ENCODE assay signal across 8 cellular contexts in genomic region chr20:63627129-63627699, GRCh38. TPM values are rescaled to one million over a fixed set of nuclear protein-coding genes. Genes with fewer than 3 reads are reported as not detected.
A peak's percentile ranks its signal among the peaks of the same experiment; 100 is the strongest.
DNase-seq lines count a peak whose midpoint lies in the region; ATAC-seq and TF ChIP-seq lines count a peak whose summit lies in the region.

No MANE protein-coding gene starts in this region.

- peaks cover 70% of the 10 kb centered on the region for H3K79me2 ChIP-seq in GM23248 (ENCODE audit: insufficient read depth)
- peaks cover 40% of the 10 kb centered on the region for H3K79me2 ChIP-seq in Karpas-422 (ENCODE audit: low read length)

- H3K9me3 Mint-ChIP-seq in nephron progenitor cell, result no peaks in the 10 kb centered on the region
- no peaks in the 10 kb centered on the region for H3K9me3 Mint-ChIP-seq in stimulated activated naive CD8-positive, alpha-beta T cell treated with anti-CD3 and anti-CD28 coated beads, Interleukin-15, Interleukin-2, amounts not matched to agents 100 ng/mL and 50 ng/mL, for 24 hours

- DNase-seq in EH (ENCODE audit: low read depth) (peak; percentile 93), GM23248 (peak; percentile 97), Karpas-422 (peak; percentile 97), RWPE2 (ENCODE audit: low spot score) (peak; percentile 100), fibroblast of the aortic adventitia (ENCODE audit: low read depth) (peak; percentile 90), nephron progenitor cell (no peak)
- peak; percentile 93 for DNase-seq in activated effector memory CD4-positive, alpha-beta T cell treated with Interleukin-2 at 50 U/mL for 16 hours

- H3K27me3 ChIP-seq in GM23248 (replicated peaks; ENCODE audit: insufficient read depth), result no peaks in the 10 kb centered on the region
- no peaks in the 10 kb centered on the region for H3K27me3 ChIP-seq in Karpas-422 (ENCODE audit: low read length)
- no peaks in the 10 kb centered on the region for H3K27me3 ChIP-seq in RWPE2 (ENCODE audit: insufficient read depth, poor library complexity, severe bottlenecking)

- H3K4me2 ChIP-seq in GM23248 (ENCODE audit: unreplicated experiment), result peak overlapping the region; percentile 67
- peak overlapping the region; percentile 86 for H3K4me2 ChIP-seq in Karpas-422 (ENCODE audit: low read depth, low read length, poor library complexity, severe bottlenecking)

- ATAC-seq in RWPE2 (ENCODE audit: low read depth), result peak; percentile 65

- peak overlapping the region; percentile 92 for H3K27ac ChIP-seq in GM23248
- H3K27ac ChIP-seq in Karpas-422 (ENCODE audit: low read length), result peak overlapping the region; percentile 39; the same call in 1 of the 2 replicates
- peak overlapping the region; percentile 84 for H3K27ac ChIP-seq in RWPE2 (ENCODE audit: poor library complexity, severe bottlenecking)

- in situ Hi-C loops in GM23248 (cut with MboI), result no loop called here

- no peaks in the 10 kb centered on the region for H3K9me2 ChIP-seq in GM23248 (ENCODE audit: insufficient read depth)
- no peaks in the 10 kb centered on the region for H3K9me2 ChIP-seq in Karpas-422 (replicated peaks; ENCODE audit: insufficient read depth, low read length)

- H2AFZ ChIP-seq in GM23248 (peak overlapping the region; percentile 62), Karpas-422 (ENCODE audit: low read length) (peak overlapping the region; percentile 71)

- H4K20me1 ChIP-seq in GM23248 (ENCODE audit: insufficient read depth), result no peaks in the 10 kb centered on the region
- no peaks in the 10 kb centered on the region for H4K20me1 ChIP-seq in Karpas-422 (ENCODE audit: insufficient read depth, low read depth, low read length)

- H3K27me3 Mint-ChIP-seq in nephron progenitor cell (ENCODE audit: low read depth, poor library complexity), result peaks cover 3% of the 10 kb centered on the region
- H3K27me3 Mint-ChIP-seq in stimulated activated naive CD8-positive, alpha-beta T cell treated with anti-CD3 and anti-CD28 coated beads, Interleukin-15, Interleukin-2, amounts not matched to agents 100 ng/mL and 50 ng/mL, for 24 hours, result no peaks in the 10 kb centered on the region

- 0 out of 2 replicates have a peak, but pooled peaks cover 8% of the 10 kb centered on the region for H3F3A ChIP-seq in GM23248 (ENCODE audit: insufficient read depth)

- no peak overlapping the region for H3K27ac Mint-ChIP-seq in nephron progenitor cell
- peak overlapping the region; percentile 96 for H3K27ac Mint-ChIP-seq in stimulated activated naive CD8-positive, alpha-beta T cell treated with anti-CD3 and anti-CD28 coated beads, Interleukin-15, Interleukin-2, amounts not matched to agents 100 ng/mL and 50 ng/mL, for 24 hours

- peak overlapping the region; percentile 85 for H3K4me3 Mint-ChIP-seq in nephron progenitor cell
- H3K4me3 Mint-ChIP-seq in stimulated activated naive CD8-positive, alpha-beta T cell treated with anti-CD3 and anti-CD28 coated beads, Interleukin-15, Interleukin-2, amounts not matched to agents 100 ng/mL and 50 ng/mL, for 24 hours, result peak overlapping the region; percentile 93

- peak overlapping the region; percentile 81 for H3K4me3 ChIP-seq in GM23248
- H3K4me3 ChIP-seq in Karpas-422 (ENCODE audit: low read length), result peak overlapping the region; percentile 85
- peak overlapping the region; percentile 76 for H3K4me3 ChIP-seq in RWPE2 (ENCODE audit: severe bottlenecking)
- peak overlapping the region; percentile 92 for H3K4me3 ChIP-seq in fibroblast of the aortic adventitia (ENCODE audit: low read depth, low read length)

- H3K4me1 ChIP-seq in GM23248 (ENCODE audit: insufficient read depth) (peaks cover 7% of the 10 kb centered on the region), Karpas-422 (ENCODE audit: low read length) (peaks cover 19% of the 10 kb centered on the region), RWPE2 (ENCODE audit: insufficient read depth, poor library complexity, severe bottlenecking) (peaks cover 6% of the 10 kb centered on the region)

- TF ChIP-seq CTCF in RWPE2 (IDR thresholded peaks at IDR 0.05; ENCODE audit: poor library complexity, severe bottlenecking) (no peak), fibroblast of the aortic adventitia (IDR thresholded peaks at IDR 0.05; ENCODE audit: insufficient read depth, low read length) (no peak), nephron progenitor cell (IDR thresholded peaks at IDR 0.05) (no peak)

- WGBS in GM23248 (ENCODE audit: low coverage in 1 of 2, low lambda C conversion rate in 2 of 2, missing lambda C conversion rate in 2 of 2), 2 experiments, result 0 to 3% methylated on average over 22 to 46 of the region's 64 CpGs

- H3K36me3 Mint-ChIP-seq in nephron progenitor cell (ENCODE audit: low read depth), result peaks cover 32% of the 10 kb centered on the region
- peaks cover 18% of the 10 kb centered on the region for H3K36me3 Mint-ChIP-seq in stimulated activated naive CD8-positive, alpha-beta T cell treated with anti-CD3 and anti-CD28 coated beads, Interleukin-15, Interleukin-2, amounts not matched to agents 100 ng/mL and 50 ng/mL, for 24 hours (ENCODE audit: low read depth)

- H3K4me1 Mint-ChIP-seq in nephron progenitor cell, result peaks cover 39% of the 10 kb centered on the region
- H3K4me1 Mint-ChIP-seq in stimulated activated naive CD8-positive, alpha-beta T cell treated with anti-CD3 and anti-CD28 coated beads, Interleukin-15, Interleukin-2, amounts not matched to agents 100 ng/mL and 50 ng/mL, for 24 hours (ENCODE audit: low read depth), result peaks cover 39% of the 10 kb centered on the region

- H3K36me3 ChIP-seq in GM23248 (ENCODE audit: low read depth) (no peaks in the 10 kb centered on the region), Karpas-422 (ENCODE audit: insufficient read depth, low read length) (no peaks in the 10 kb centered on the region), RWPE2 (ENCODE audit: low read depth) (peaks cover 11% of the 10 kb centered on the region; the same call in 1 of the 2 replicates)

- H3K9ac ChIP-seq in GM23248, result peak overlapping the region; percentile 88
- peak overlapping the region; percentile 98 for H3K9ac ChIP-seq in Karpas-422 (ENCODE audit: low read length)

- H3K9me3 ChIP-seq in GM23248 (ENCODE audit: low read depth) (no peaks in the 10 kb centered on the region), Karpas-422 (ENCODE audit: low read length) (no peaks in the 10 kb centered on the region), RWPE2 (ENCODE audit: severe bottlenecking) (no peaks in the 10 kb centered on the region)

RNA-seq across cellular contexts. Expression of gene GMEB2, which starts 0.3 kb away (rescaled TPM):
- total RNA-seq in GM23248 (2014; rRNA removed; shearing (Covaris generic)), result 13.6 and 15.4 TPM in 2 replicates
- polyA plus RNA-seq in GM23248 (2016; fragmentation: Nextera tagmentation; extraction: Ambion mirVana), result 7.7 and 7.8 TPM in 2 replicates
- 8.4 and 13.7 TPM in 2 replicates for total RNA-seq in Karpas-422 (2014; rRNA removed; shearing (Covaris generic); ENCODE audit: low replicate concordance)
- 3.4 and 7.4 TPM in 2 replicates for total RNA-seq in fibroblast of the aortic adventitia (ENCODE audit: low replicate concordance)

RNA-seq across cellular contexts. Expression of gene STMN3, which starts 26.0 kb away (rescaled TPM):
- 26.8 and 37.6 TPM in 2 replicates for total RNA-seq in GM23248 (2014; rRNA removed; shearing (Covaris generic))
- 18.5 and 18.6 TPM in 2 replicates for polyA plus RNA-seq in GM23248 (2016; fragmentation: Nextera tagmentation; extraction: Ambion mirVana)
- total RNA-seq in Karpas-422 (2014; rRNA removed; shearing (Covaris generic); ENCODE audit: low replicate concordance), result 1.4 and 4.1 TPM in 2 replicates
- 9.3 and 12.1 TPM in 2 replicates for total RNA-seq in fibroblast of the aortic adventitia (ENCODE audit: low replicate concordance)

RNA-seq across cellular contexts. Expression of gene RTEL1, which starts 30.9 kb away (rescaled TPM):
- 15.6 and 30.7 TPM in 2 replicates for total RNA-seq in GM23248 (2014; rRNA removed; shearing (Covaris generic))
- 8.5 and 8.6 TPM in 2 replicates for polyA plus RNA-seq in GM23248 (2016; fragmentation: Nextera tagmentation; extraction: Ambion mirVana)
- 6.4 and 8.3 TPM in 2 replicates for total RNA-seq in Karpas-422 (2014; rRNA removed; shearing (Covaris generic); ENCODE audit: low replicate concordance)
- total RNA-seq in fibroblast of the aortic adventitia (ENCODE audit: low replicate concordance), result 17.3 and 23.4 TPM in 2 replicates

RNA-seq across cellular contexts. Expression of gene HELZ2, which starts 53.2 kb away (rescaled TPM):
- 17.5 and 25.2 TPM in 2 replicates for total RNA-seq in GM23248 (2014; rRNA removed; shearing (Covaris generic))
- polyA plus RNA-seq in GM23248 (2016; fragmentation: Nextera tagmentation; extraction: Ambion mirVana), result 3.0 and 3.7 TPM in 2 replicates
- 15.4 and 15.8 TPM in 2 replicates for total RNA-seq in Karpas-422 (2014; rRNA removed; shearing (Covaris generic); ENCODE audit: low replicate concordance)
- 20.9 and 27.0 TPM in 2 replicates for total RNA-seq in fibroblast of the aortic adventitia (ENCODE audit: low replicate concordance)

Comparison
In these comparisons a context has a peak if more than half of its experiments do, and no peak if none do; other contexts are left out.
1. H3K27ac ChIP-seq: peak in every context shown above with its lines; median percentile 92 in GM23248; 84 in RWPE2; 39 in Karpas-422.